In genomic region chr2:134459706-134460406, GRCh38 we compare ENCODE assay signal across 1 cellular context.
TF ChIP-seq lines count a peak whose summit lies in the region.

No MANE protein-coding gene starts in this region.

TF ChIP-seq in SK-N-SH, 30 proteins besides CTCF, POLR2A, EP300 and RAD21 (continued from another document):
- TF ChIP-seq GABPA (IDR thresholded peaks at IDR 0.05; ENCODE audit: low read depth) = no peak
